9 cellular contexts compared by ENCODE assay signal in the genomic region with DNA sequence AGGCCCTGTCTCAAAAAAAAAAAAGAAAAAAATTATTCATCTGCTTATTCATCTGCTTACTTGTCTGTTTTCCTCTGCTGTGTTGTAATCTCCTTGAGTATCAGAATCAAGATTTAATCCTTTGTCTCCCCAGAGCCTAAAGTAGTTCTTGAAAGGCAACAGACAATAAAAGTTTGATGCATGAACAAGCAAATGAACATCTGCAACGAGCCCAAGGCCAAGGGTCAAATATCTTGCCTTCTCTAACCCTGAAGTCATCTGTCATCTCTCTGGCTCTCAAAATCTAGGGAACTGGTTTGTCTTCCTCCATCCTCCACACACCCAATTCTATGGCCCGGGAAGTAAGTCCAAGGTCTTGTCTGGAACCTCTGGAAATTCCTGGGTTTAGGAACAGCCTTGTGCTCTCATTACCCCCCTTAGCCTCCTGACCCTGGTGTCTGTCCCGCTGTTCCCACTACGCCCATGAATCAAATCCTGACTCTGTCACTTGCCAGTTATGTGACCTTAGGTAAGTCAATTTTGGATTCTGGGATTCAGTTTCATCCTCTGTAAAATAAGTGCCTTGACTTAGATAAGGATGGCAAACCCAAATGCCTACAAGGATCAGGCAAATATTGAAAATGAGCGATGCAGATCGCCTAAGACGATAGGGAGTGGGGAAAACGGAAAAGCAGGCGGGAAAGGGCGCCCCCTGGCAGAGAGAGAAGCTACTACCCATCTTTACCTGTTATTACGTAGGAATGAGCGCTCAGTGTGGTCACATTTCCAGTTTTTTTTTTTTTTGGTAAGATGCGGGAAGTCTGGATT.
DNase-seq lines count a peak whose midpoint lies in the region; ATAC-seq, FAIRE-seq and TF ChIP-seq lines count a peak whose summit lies in the region.
"Had no signal": no experiment of that assay in that cellular context is flagged by ENCODE, and none has a peak within 500 bp of the region (broad histone marks: within the 10 kb centered on the region; RNA-seq: fewer than 3 reads in every experiment).

No MANE protein-coding gene starts in this region.

- ATAC-seq in GM18861 (IDR thresholded peaks at IDR 0.05; ENCODE audit: unreplicated experiment) (no peak), HG02981 (IDR thresholded peaks at IDR 0.05; ENCODE audit: unreplicated experiment) (no peak), HG03045 (IDR thresholded peaks at IDR 0.05; ENCODE audit: unreplicated experiment) (no peak), GM21515 (IDR thresholded peaks at IDR 0.05; ENCODE audit: unreplicated experiment) (no peak)

- peaks cover 13% of the 10 kb centered on the region for H3K27me3 Mint-ChIP-seq in nephron progenitor cell (ENCODE audit: low read depth, poor library complexity)

- H3K9me3 Mint-ChIP-seq in nephron progenitor cell: no peaks in the 10 kb centered on the region

- H3K4me3 ChIP-seq in GM06990 (replicated peaks; ENCODE audit: low read depth, low read length) (no peak overlapping the region), bronchial epithelial cell (ENCODE audit: low read depth, low read length) (no peak overlapping the region)

- H3K27me3 ChIP-seq in GM06990 (replicated peaks; ENCODE audit: control insufficient read depth, insufficient read depth, low read length) (no peaks in the 10 kb centered on the region; the same call in 1 of the 2 replicates), bronchial epithelial cell (ENCODE audit: control insufficient read depth, insufficient read depth, low read length) (no peaks in the 10 kb centered on the region)

- H3K4me3 Mint-ChIP-seq in nephron progenitor cell: no peak overlapping the region
- H3K4me3 Mint-ChIP-seq: IgD-negative memory B cell had no signal

- DNase-seq in GM06990 (ENCODE audit: extremely low read depth, insufficient read length) (no peak), HuH-7.5 (ENCODE audit: low spot score) (peak; percentile 25), bronchial epithelial cell (ENCODE audit: low read depth) (peak; percentile 35), nephron progenitor cell (peak; percentile 55)

- no peaks in the 10 kb centered on the region for H3K36me3 Mint-ChIP-seq in nephron progenitor cell (ENCODE audit: low read depth)
- H3K36me3 Mint-ChIP-seq: IgD-negative memory B cell had no signal

- TF ChIP-seq CTCF in GM06990 (IDR thresholded peaks at IDR 0.05; ENCODE audit: insufficient read depth, low read length, poor library complexity, severe bottlenecking) (peak; percentile 77), bronchial epithelial cell (IDR thresholded peaks at IDR 0.05; ENCODE audit: insufficient read depth, low read length, severe bottlenecking) (peak; percentile 66), nephron progenitor cell (IDR thresholded peaks at IDR 0.05) (peak; percentile 60)

- no peaks in the 10 kb centered on the region for H3K36me3 ChIP-seq in GM06990 (ENCODE audit: control insufficient read depth, insufficient read depth, low read length)
- H3K36me3 ChIP-seq in bronchial epithelial cell (ENCODE audit: control insufficient read depth, insufficient read depth, low read length): no peaks in the 10 kb centered on the region

- no peak for FAIRE-seq in bronchial epithelial cell (lab: Jason Lieb, UNC)

- H3K27ac Mint-ChIP-seq in nephron progenitor cell: no peak overlapping the region
- H3K27ac Mint-ChIP-seq: IgD-negative memory B cell had no signal

- peaks cover 6% of the 10 kb centered on the region for H3K4me1 Mint-ChIP-seq in nephron progenitor cell
- H3K4me1 Mint-ChIP-seq: IgD-negative memory B cell had no signal
